Comparison of ENCODE assay signal across 15 cellular contexts in the genomic region with DNA sequence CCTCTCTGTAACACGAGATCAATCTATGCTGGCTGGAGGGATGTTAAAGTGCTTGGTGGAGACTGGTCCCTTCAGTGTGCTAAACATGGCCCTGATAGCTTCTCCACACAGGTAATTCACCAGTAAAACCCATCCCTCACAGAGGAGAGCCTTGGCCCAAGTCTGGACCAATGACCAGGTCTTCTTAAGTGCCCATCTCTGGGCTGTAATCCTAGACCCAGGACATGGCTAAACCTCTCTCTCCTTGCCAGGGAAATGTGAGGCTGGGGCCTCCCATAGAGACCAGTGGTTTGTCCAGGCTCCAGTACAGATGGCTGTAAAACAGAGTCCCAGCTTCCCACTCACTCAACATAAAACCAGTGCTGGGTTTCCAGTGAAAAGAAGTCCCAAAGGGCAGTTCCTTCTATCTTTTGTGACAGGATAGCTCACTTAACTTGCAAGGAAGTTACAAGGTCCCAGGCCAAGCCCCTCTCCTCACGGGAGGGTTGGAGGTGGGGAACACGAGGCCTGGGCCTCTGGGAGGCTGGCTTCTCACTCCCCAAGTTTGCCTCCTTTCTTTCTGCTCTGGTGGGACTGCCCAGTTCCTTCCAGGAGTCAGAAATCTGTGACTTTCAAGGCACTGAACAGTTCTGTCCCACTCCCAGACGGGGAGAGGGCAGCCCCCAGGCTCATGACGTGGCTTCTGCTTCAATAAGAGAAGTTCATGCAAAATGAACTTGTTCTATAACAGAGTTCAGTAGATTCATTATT. TPM values are rescaled to one million over a fixed set of nuclear protein-coding genes. Genes with fewer than 3 reads are reported as not detected.
"Had no signal": no experiment of that assay in that cellular context is flagged by ENCODE, and none has a peak within 500 bp of the region (broad histone marks: within the 10 kb centered on the region; RNA-seq: fewer than 3 reads in every experiment).

No MANE protein-coding gene starts in this region.

- H3K27ac Mint-ChIP-seq: activated naive CD4-positive, alpha-beta T cell treated with anti-CD3 and anti-CD28 coated beads, Interleukin-2, amount 50 U/mL, for 24 hours; activated T-helper 17 cell treated with anti-CD3 and anti-CD28 coated beads, Interleukin-2, amount 50 U/mL, for 72 hours; stimulated activated effector memory CD8-positive, alpha-beta T cell treated with anti-CD3 and anti-CD28 coated beads, Interleukin-12 subunit alpha, Interleukin-12 subunit beta, amount 100 ng/mL, for 72 hours had no signal

- H3K4me3 Mint-ChIP-seq: activated naive CD4-positive, alpha-beta T cell treated with anti-CD3 and anti-CD28 coated beads, Interleukin-2, amount 50 U/mL, for 24 hours; activated T-helper 17 cell treated with anti-CD3 and anti-CD28 coated beads, Interleukin-2, amount 50 U/mL, for 72 hours; stimulated activated effector memory CD8-positive, alpha-beta T cell treated with anti-CD3 and anti-CD28 coated beads, Interleukin-12 subunit alpha, Interleukin-12 subunit beta, amount 100 ng/mL, for 72 hours; T-cell had no signal

- H3K9me3 Mint-ChIP-seq: activated naive CD4-positive, alpha-beta T cell treated with anti-CD3 and anti-CD28 coated beads, Interleukin-2, amount 50 U/mL, for 24 hours; activated T-helper 17 cell treated with anti-CD3 and anti-CD28 coated beads, Interleukin-2, amount 50 U/mL, for 72 hours; stimulated activated effector memory CD8-positive, alpha-beta T cell treated with anti-CD3 and anti-CD28 coated beads, Interleukin-12 subunit alpha, Interleukin-12 subunit beta, amount 100 ng/mL, for 72 hours; T-cell had no signal

- H3K36me3 Mint-ChIP-seq: activated naive CD4-positive, alpha-beta T cell treated with anti-CD3 and anti-CD28 coated beads, Interleukin-2, amount 50 U/mL, for 24 hours; T-cell had no signal

- H3K4me1 ChIP-seq: breast epithelium had no signal

- H3K4me1 Mint-ChIP-seq: activated T-helper 17 cell treated with anti-CD3 and anti-CD28 coated beads, Interleukin-2, amount 50 U/mL, for 72 hours had no signal

- H3K36me3 ChIP-seq: breast epithelium, esophagus squamous epithelium had no signal

- H3K27ac ChIP-seq: breast epithelium, esophagus squamous epithelium had no signal

- DNase-seq: activated CD4-positive, alpha-beta T cell treated with anti-CD3 and anti-CD28 coated beads for 1 hour; activated CD4-positive, alpha-beta T cell treated with anti-CD3 and anti-CD28 coated beads, Interleukin-2, amount 50 U/mL, for 48 hours; esophagus squamous epithelium; foreskin fibroblast; glutamatergic neuron; T-cell; T1000 had no signal

- H3K4me3 ChIP-seq: breast epithelium, esophagus squamous epithelium, smooth muscle cell had no signal

- H3K9me3 ChIP-seq: breast epithelium, esophagus squamous epithelium had no signal

- ATAC-seq: activated T-helper 17 cell treated with anti-CD3 and anti-CD28 coated beads, Interleukin-2, amount 50 U/mL, for 72 hours; stimulated activated effector memory CD8-positive, alpha-beta T cell treated with anti-CD3 and anti-CD28 coated beads, Interleukin-12 subunit alpha, Interleukin-12 subunit beta, amount 100 ng/mL, for 72 hours; T-cell had no signal

RNA-seq across cellular contexts. Expression of a gene that starts 2.2 kb away (rescaled TPM):
- total RNA-seq: SK-MEL-5, T-cell had no signal

RNA-seq across cellular contexts. Expression of a gene that starts 12.5 kb away (rescaled TPM):
- total RNA-seq: subcutaneous adipose tissue, urinary bladder had no signal
- polyA plus RNA-seq: smooth muscle cell had no signal
